In the genomic region with DNA sequence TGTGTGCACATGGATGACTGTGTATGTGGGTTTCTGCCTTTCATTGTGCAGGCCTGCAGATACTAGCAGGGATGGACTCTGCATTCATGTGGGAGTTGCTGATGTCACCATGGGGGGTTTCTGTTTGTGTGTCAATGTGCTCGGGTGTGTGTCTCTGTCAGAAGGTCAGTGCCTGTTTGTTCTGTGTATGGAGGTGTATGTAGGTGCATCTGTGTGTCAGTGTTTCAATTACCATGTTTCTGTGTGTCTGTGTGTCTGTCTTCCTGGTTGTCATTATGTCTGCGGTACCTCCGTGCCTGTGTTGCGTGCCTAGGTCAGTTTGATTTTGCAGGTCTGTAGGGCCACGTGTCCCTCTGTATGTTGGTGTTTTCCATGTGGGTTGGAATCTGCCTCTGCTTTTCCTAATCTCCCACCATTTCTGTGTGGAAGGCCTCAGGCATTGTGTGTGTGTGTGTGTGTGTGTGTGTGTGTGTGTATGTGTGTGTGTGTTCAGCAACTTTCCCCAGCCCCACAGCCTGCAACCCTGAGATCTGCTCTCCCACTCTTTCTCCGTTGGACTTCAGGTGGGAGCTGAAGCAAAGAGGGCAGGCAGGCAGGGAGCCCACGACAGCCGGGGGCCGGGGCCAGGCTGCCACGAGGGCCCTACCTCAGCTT, we compare ENCODE assay signal across 8 cellular contexts. TPM values are rescaled to one million over a fixed set of nuclear protein-coding genes. Genes with fewer than 3 reads are reported as not detected.
DNase-seq lines count a peak whose midpoint lies in the region; ATAC-seq, FAIRE-seq and TF ChIP-seq lines count a peak whose summit lies in the region.

No MANE protein-coding gene starts in this region.

- WGBS in HUES64: 28% methylated on average over 10 of the region's 10 CpGs
- WGBS in lower leg skin, 2 donors: 31 to 41% methylated on average over 9 to 10 of the region's 10 CpGs

- H3K4me3 ChIP-seq in HUES64 (ENCODE audit: low read length) (peak overlapping the region; percentile 50), ascending aorta (peak overlapping the region in 1 of 2 donors; percentile 66), lower leg skin (ENCODE audit: low read depth, poor library complexity, severe bottlenecking) (no peak overlapping the region)

- H3K4me3 Mint-ChIP-seq in CD4-positive, alpha-beta T cell: peak overlapping the region; percentile 68

- POLR2A ChIA-PET in CD4-positive, alpha-beta T cell (lab: Charles Lee): interaction anchor here (1.1 to 3.9 kb wide), 7 partner anchors 30 to 143 kb away, joined by 3 to 26 read pairs (median 6); a partner anchor contains a TSS

- H3K27me3 ChIP-seq in CD4-positive, alpha-beta T cell (ENCODE audit: control insufficient read depth, insufficient read depth, low read length): no peaks in the 10 kb centered on the region
- H3K27me3 ChIP-seq in HUES64 (ENCODE audit: insufficient read depth, low read length): peaks cover 3% of the 10 kb centered on the region; the same call in 1 of the 2 replicates
- no peaks in the 10 kb centered on the region for H3K27me3 ChIP-seq in ascending aorta

- H3K36me3 ChIP-seq in HUES64 (ENCODE audit: insufficient read depth, low read length) (no peaks in the 10 kb centered on the region), ascending aorta (no peaks in the 10 kb centered on the region)

- H3K27ac ChIP-seq in CD4-positive, alpha-beta T cell (ENCODE audit: low read depth, low read length): peak overlapping the region; percentile 75
- no peak overlapping the region for H3K27ac ChIP-seq in HUES64 (ENCODE audit: low read depth, low read length)
- H3K27ac ChIP-seq in ascending aorta: peak overlapping the region; percentile 74 to 81

- ATAC-seq in CD4-positive, alpha-beta T cell (ENCODE audit: poor library complexity): no peak
- no peak for ATAC-seq in HG03565 (IDR thresholded peaks at IDR 0.05; ENCODE audit: unreplicated experiment)

- H3K27me3 Mint-ChIP-seq in CD4-positive, alpha-beta T cell: no peaks in the 10 kb centered on the region

- H3K9me3 ChIP-seq in CD4-positive, alpha-beta T cell (ENCODE audit: control insufficient read depth, low read length): no peaks in the 10 kb centered on the region
- H3K9me3 ChIP-seq in HUES64 (ENCODE audit: insufficient read depth, low read depth, low read length): no peaks in the 10 kb centered on the region
- no peaks in the 10 kb centered on the region for H3K9me3 ChIP-seq in ascending aorta

- H3K4me1 Mint-ChIP-seq in CD4-positive, alpha-beta T cell (ENCODE audit: low read depth): peaks cover 74% of the 10 kb centered on the region

- peaks cover 23% of the 10 kb centered on the region for H3K36me3 Mint-ChIP-seq in CD4-positive, alpha-beta T cell (ENCODE audit: low read depth)

- CTCF ChIA-PET in CD4-positive, alpha-beta T cell (lab: Charles Lee): interaction anchor here (1.1 to 1.5 kb wide), 2 partner anchors 42 to 143 kb away, joined by 3 to 5 read pairs; no protein-coding TSS in a partner anchor

- no peak overlapping the region; the same call in 1 of the 2 replicates for H3K9ac ChIP-seq in HUES64 (ENCODE audit: low read depth, low read length)

- peak overlapping the region; percentile 96 for H3K27ac Mint-ChIP-seq in CD4-positive, alpha-beta T cell

- no peak for DNase-seq in CD4-positive, alpha-beta T cell
- DNase-seq in ascending aorta (ENCODE audit: low spot score in 2 of 2) (no peak), myocyte (ENCODE audit: low read depth) (peak; percentile 30), RCC 7860 (ENCODE audit: low spot score) (no peak), lower leg skin (ENCODE audit: low spot score in 2 of 2) (no peak), NCI-H2107 (lab: John Stamatoyannopoulos, UW) (no peak)

- no peaks in the 10 kb centered on the region for H3K9me3 Mint-ChIP-seq in CD4-positive, alpha-beta T cell

- TF ChIP-seq CTCF in CD4-positive, alpha-beta T cell (IDR thresholded peaks at IDR 0.05): no peak
- TF ChIP-seq CTCF in ascending aorta (IDR thresholded peaks at IDR 0.05) (no peak), lower leg skin (IDR thresholded peaks at IDR 0.05) (peak in 1 of 3 donors; percentile 11)

- no peak for FAIRE-seq in RCC 7860 (lab: Jason Lieb, UNC)

- intact Hi-C loops in CD4-positive, alpha-beta T cell (cut with DNase I, micrococcal nuclease): loop anchor here in 1 of 2 experiments (10.0 kb wide), 1 partner anchor 138 kb away; no protein-coding TSS in a partner anchor
- intact Hi-C loops in ascending aorta (cut with DNase I): loop anchor here (5.0 kb wide), 1 partner anchor 34 kb away; a partner anchor contains a TSS
- intact Hi-C loops in lower leg skin (cut with DNase I; ENCODE audit: low total_unique reads): no loop called here

- TF ChIP-seq POLR2A in lower leg skin (IDR thresholded peaks at IDR 0.05): no peak

- H3K4me1 ChIP-seq in HUES64 (ENCODE audit: insufficient read depth, low read length) (peaks cover 42% of the 10 kb centered on the region), ascending aorta (peaks cover 31 to 52% of the 10 kb centered on the region in 2 donors)

RNA-seq across cellular contexts. Expression of a gene that starts 36.7 kb away (rescaled TPM):
- total RNA-seq in CD4-positive, alpha-beta T cell: 100 to 1,000 TPM; 119 to 121 TPM
- polyA plus RNA-seq in HUES64 (2013, experiment 1 of 2): 39.8 TPM
- polyA plus RNA-seq in HUES64 (2013, experiment 2 of 2): 49.3 TPM
- total RNA-seq in ascending aorta: 70.4 TPM
- total RNA-seq in myocyte: 17.3 and 18.2 TPM in 2 replicates
- polyA plus RNA-seq in myocyte (2012): 65.6 TPM
- total RNA-seq in lower leg skin: 10 to 100 TPM; 53.8 to 76.6 (median 70.3) TPM
